In the genomic region with DNA sequence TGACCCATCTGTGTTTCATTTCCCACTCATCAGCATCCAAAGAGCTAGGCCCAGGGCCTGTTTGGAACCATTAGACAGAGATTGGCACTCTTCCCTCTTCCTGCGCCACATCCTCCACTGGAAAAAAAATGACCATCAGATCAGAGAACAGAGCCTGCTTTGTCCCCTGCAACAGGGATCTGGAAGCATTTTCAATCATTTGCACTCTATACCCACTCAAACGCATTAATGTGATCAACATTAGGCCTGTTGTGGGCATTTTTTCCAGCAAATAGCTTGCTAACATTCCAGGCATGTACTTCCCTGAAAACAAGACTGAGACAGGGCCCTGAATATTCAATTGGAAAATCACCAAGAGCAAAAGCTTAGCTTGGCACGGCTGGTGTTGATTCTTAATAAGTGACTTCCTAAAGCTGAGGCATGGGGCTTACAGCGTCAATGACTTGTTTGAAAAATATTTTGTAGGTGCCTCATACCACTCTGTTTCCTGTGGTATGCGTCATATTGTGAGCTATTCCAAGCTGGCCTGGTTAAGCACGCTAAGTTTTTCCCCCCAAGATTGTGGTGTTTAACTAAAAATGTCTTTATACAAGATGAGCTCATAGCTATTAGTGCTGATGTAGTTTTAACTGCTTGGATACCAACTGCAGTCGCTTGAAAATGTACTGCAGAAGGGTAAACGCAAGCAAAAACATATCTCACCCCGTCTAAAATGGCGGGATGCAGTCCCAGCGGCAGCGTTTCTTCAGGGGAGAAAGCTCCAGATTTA, we compare ENCODE assay signal across 1 cellular context.
TF ChIP-seq lines count a peak whose summit lies in the region.

No MANE protein-coding gene starts in this region.

TF ChIP-seq in H1, 55 proteins besides CTCF, POLR2A, EP300 and RAD21 (continued from another document):
- TF ChIP-seq, protein P1, sequence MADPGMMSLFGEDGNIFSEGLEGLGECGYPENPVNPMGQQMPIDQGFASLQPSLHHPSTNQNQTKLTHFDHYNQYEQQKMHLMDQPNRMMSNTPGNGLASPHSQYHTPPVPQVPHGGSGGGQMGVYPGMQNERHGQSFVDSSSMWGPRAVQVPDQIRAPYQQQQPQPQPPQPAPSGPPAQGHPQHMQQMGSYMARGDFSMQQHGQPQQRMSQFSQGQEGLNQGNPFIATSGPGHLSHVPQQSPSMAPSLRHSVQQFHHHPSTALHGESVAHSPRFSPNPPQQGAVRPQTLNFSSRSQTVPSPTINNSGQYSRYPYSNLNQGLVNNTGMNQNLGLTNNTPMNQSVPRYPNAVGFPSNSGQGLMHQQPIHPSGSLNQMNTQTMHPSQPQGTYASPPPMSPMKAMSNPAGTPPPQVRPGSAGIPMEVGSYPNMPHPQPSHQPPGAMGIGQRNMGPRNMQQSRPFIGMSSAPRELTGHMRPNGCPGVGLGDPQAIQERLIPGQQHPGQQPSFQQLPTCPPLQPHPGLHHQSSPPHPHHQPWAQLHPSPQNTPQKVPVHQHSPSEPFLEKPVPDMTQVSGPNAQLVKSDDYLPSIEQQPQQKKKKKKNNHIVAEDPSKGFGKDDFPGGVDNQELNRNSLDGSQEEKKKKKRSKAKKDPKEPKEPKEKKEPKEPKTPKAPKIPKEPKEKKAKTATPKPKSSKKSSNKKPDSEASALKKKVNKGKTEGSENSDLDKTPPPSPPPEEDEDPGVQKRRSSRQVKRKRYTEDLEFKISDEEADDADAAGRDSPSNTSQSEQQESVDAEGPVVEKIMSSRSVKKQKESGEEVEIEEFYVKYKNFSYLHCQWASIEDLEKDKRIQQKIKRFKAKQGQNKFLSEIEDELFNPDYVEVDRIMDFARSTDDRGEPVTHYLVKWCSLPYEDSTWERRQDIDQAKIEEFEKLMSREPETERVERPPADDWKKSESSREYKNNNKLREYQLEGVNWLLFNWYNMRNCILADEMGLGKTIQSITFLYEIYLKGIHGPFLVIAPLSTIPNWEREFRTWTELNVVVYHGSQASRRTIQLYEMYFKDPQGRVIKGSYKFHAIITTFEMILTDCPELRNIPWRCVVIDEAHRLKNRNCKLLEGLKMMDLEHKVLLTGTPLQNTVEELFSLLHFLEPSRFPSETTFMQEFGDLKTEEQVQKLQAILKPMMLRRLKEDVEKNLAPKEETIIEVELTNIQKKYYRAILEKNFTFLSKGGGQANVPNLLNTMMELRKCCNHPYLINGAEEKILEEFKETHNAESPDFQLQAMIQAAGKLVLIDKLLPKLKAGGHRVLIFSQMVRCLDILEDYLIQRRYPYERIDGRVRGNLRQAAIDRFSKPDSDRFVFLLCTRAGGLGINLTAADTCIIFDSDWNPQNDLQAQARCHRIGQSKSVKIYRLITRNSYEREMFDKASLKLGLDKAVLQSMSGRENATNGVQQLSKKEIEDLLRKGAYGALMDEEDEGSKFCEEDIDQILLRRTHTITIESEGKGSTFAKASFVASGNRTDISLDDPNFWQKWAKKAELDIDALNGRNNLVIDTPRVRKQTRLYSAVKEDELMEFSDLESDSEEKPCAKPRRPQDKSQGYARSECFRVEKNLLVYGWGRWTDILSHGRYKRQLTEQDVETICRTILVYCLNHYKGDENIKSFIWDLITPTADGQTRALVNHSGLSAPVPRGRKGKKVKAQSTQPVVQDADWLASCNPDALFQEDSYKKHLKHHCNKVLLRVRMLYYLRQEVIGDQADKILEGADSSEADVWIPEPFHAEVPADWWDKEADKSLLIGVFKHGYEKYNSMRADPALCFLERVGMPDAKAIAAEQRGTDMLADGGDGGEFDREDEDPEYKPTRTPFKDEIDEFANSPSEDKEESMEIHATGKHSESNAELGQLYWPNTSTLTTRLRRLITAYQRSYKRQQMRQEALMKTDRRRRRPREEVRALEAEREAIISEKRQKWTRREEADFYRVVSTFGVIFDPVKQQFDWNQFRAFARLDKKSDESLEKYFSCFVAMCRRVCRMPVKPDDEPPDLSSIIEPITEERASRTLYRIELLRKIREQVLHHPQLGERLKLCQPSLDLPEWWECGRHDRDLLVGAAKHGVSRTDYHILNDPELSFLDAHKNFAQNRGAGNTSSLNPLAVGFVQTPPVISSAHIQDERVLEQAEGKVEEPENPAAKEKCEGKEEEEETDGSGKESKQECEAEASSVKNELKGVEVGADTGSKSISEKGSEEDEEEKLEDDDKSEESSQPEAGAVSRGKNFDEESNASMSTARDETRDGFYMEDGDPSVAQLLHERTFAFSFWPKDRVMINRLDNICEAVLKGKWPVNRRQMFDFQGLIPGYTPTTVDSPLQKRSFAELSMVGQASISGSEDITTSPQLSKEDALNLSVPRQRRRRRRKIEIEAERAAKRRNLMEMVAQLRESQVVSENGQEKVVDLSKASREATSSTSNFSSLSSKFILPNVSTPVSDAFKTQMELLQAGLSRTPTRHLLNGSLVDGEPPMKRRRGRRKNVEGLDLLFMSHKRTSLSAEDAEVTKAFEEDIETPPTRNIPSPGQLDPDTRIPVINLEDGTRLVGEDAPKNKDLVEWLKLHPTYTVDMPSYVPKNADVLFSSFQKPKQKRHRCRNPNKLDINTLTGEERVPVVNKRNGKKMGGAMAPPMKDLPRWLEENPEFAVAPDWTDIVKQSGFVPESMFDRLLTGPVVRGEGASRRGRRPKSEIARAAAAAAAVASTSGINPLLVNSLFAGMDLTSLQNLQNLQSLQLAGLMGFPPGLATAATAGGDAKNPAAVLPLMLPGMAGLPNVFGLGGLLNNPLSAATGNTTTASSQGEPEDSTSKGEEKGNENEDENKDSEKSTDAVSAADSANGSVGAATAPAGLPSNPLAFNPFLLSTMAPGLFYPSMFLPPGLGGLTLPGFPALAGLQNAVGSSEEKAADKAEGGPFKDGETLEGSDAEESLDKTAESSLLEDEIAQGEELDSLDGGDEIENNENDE (IDR thresholded peaks at IDR 0.05; ENCODE audit: insufficient replicate concordance, low read length): no peak
- no peak for TF ChIP-seq CBX8 (IDR thresholded peaks at IDR 0.05; ENCODE audit: borderline replicate concordance, low read depth, low read length)
